ENCODE assay signal across 8 cellular contexts in genomic region chr7:158863611-158864506, GRCh38. TPM values are rescaled to one million over a fixed set of nuclear protein-coding genes. Genes with fewer than 3 reads are reported as not detected.
DNase-seq lines count a peak whose midpoint lies in the region; ATAC-seq and TF ChIP-seq lines count a peak whose summit lies in the region.

No MANE protein-coding gene starts in this region.

- no peaks in the 10 kb centered on the region for H3K9me3 ChIP-seq in Peyer's patch
- no peaks in the 10 kb centered on the region for H3K9me3 ChIP-seq in psoas muscle

- peak overlapping the region; percentile 49 to 71 (median 57) for H3K4me3 ChIP-seq in Peyer's patch
- H3K4me3 ChIP-seq in psoas muscle = peak overlapping the region; percentile 63

- H3K27ac ChIP-seq in Peyer's patch = peak overlapping the region; percentile 64 to 97 (median 88)
- H3K27ac ChIP-seq in psoas muscle = peak overlapping the region; percentile 86

- peak; percentile 31 for ATAC-seq in HG03095 (IDR thresholded peaks at IDR 0.05; ENCODE audit: unreplicated experiment)
- peak; percentile 81 to 89 for ATAC-seq in left cardiac atrium
- peak; percentile 80 to 87 (median 84) for ATAC-seq in psoas muscle

- H3K4me1 ChIP-seq in Peyer's patch = peaks cover 0 to 25% (median 0%) of the 10 kb centered on the region in 4 donors
- peaks cover 16% of the 10 kb centered on the region for H3K4me1 ChIP-seq in psoas muscle

- H3K27me3 ChIP-seq in Peyer's patch (no peaks in the 10 kb centered on the region), psoas muscle (ENCODE audit: insufficient read depth in 3 of 3, low read length in 2 of 3) (no peaks in the 10 kb centered on the region)

- WGBS in psoas muscle, 3 donors = 3 to 6% (median 4%) methylated on average over 32 to 45 of the region's 45 CpGs

- intact Hi-C loops in left cardiac atrium (cut with DNase I) (loop anchor here in 1 of 2 donors (5.0 kb wide), 1 partner anchor 47 kb away; no protein-coding TSS in a partner anchor), psoas muscle (cut with DNase I) (loop anchor here (5.0 to 10.0 kb wide), 3 partner anchors 37 to 82 kb away; partner anchors contain the start of gene ESYT2 (in 1 of the 2))

- H3K36me3 ChIP-seq in Peyer's patch = no peaks in the 10 kb centered on the region
- H3K36me3 ChIP-seq in psoas muscle (ENCODE audit: insufficient read depth in 1 of 2, low read depth in 1 of 2) = peaks cover 0 to 6% of the 10 kb centered on the region in 2 donors

- TF ChIP-seq POLR2A in Peyer's patch (IDR thresholded peaks at IDR 0.05) = peak in 1 of 2 donors; percentile 67

- no peak for TF ChIP-seq CTCF in Peyer's patch (IDR thresholded peaks at IDR 0.05)
- no peak for TF ChIP-seq CTCF in psoas muscle (IDR thresholded peaks at IDR 0.05)

- peak; percentile 40 for DNase-seq in NCI-H2029 (lab: John Stamatoyannopoulos, UW)
- DNase-seq in NCI-H2029 treated with DMSO at 0.1 percent for 48 hours (lab: John Stamatoyannopoulos, UW) = no peak
- DNase-seq in Peyer's patch = peak; percentile 50 to 91 (median 90)
- DNase-seq in amniotic stem cell (lab: John Stamatoyannopoulos, UW) = peak; percentile 41
- DNase-seq in left cardiac atrium = peak; percentile 88
- DNase-seq in psoas muscle = peak; percentile 76 to 91
- DNase-seq in NCI-H2107 treated with DMSO at 0.1 percent for 48 hours (lab: John Stamatoyannopoulos, UW; ENCODE audit: unreplicated experiment) = no peak

RNA-seq across cellular contexts. Expression of gene DYNC2I1, which starts 7.5 kb away (rescaled TPM):
- 100 to 1,000 TPM in 1 of 4 donors, 10 to 100 TPM in 3; 22.9 to 107 (median 65.3) TPM for total RNA-seq in Peyer's patch
- total RNA-seq in left cardiac atrium = 10 to 100 TPM; 22.0 to 33.5 TPM
- 10 to 100 TPM; 11.1 to 23.6 (median 18.2) TPM for total RNA-seq in psoas muscle
- polyA plus RNA-seq in psoas muscle = 10 to 100 TPM in 2 of 3 donors, 1 to 10 TPM in 1; 9.7 to 18.1 (median 10.0) TPM

RNA-seq across cellular contexts. Expression of gene ESYT2, which starts 34.5 kb away (rescaled TPM):
- total RNA-seq in Peyer's patch = 100 to 1,000 TPM in 1 of 4 donors, 10 to 100 TPM in 3; 53.6 to 137 (median 71.0) TPM
- 10 to 100 TPM; 46.5 to 79.3 TPM for total RNA-seq in left cardiac atrium
- 10 to 100 TPM; 35.9 to 63.4 (median 54.1) TPM for total RNA-seq in psoas muscle
- polyA plus RNA-seq in psoas muscle = 10 to 100 TPM; 27.5 to 44.0 (median 28.5) TPM

Comparison
In these comparisons a context has a peak if more than half of its experiments do, and no peak if none do; other contexts are left out.
1. DNase-seq: peak in NCI-H2029 (single experiment), Peyer's patch (3 of 3), amniotic stem cell (single experiment), left cardiac atrium (single experiment) and psoas muscle (2 of 2); none in NCI-H2029 treated with DMSO at 0.1 percent for 48 hours (single experiment) and NCI-H2107 treated with DMSO at 0.1 percent for 48 hours (single experiment).
2. ATAC-seq: peak in every context shown above with its lines; median percentile 85 in left cardiac atrium; 84 in psoas muscle; 31 in HG03095.